ENCODE assay signal across 28 cellular contexts in genomic region chr7:14826426-14826825, GRCh38.
DNase-seq lines count a peak whose midpoint lies in the region; ATAC-seq, FAIRE-seq and TF ChIP-seq lines count a peak whose summit lies in the region.
"Had no signal": no experiment of that assay in that cellular context is flagged by ENCODE, and none has a peak within 500 bp of the region (broad histone marks: within the 10 kb centered on the region; RNA-seq: fewer than 3 reads in every experiment).

No MANE protein-coding gene starts in this region.

- H3K4me3 ChIP-seq in right lobe of liver (no peak overlapping the region), HepG2 (replicated peaks in 1 of 3; ENCODE audit: insufficient read depth in 1 of 3, low read depth in 2 of 3, low read length in 3 of 3) (no peak overlapping the region)
- H3K4me3 ChIP-seq: A549; BLaER1; BLaER1 treated with 17β-estradiol and CSF1 and Interleukin-3, amounts not matched to agents 10 nM and 100 nM had no signal

- H3K27me3 ChIP-seq in right lobe of liver = no peaks in the 10 kb centered on the region
- H3K27me3 ChIP-seq in HepG2 (ENCODE audit: control insufficient read depth in 1 of 2, insufficient read depth in 2 of 2, low read length in 2 of 2) = no peaks in the 10 kb centered on the region
- H3K27me3 ChIP-seq: BE2C; BLaER1; BLaER1 treated with 17β-estradiol and CSF1 and Interleukin-3, amounts not matched to agents 10 nM and 100 nM had no signal

- no peaks in the 10 kb centered on the region for H4K20me1 ChIP-seq in HepG2 (ENCODE audit: insufficient read depth, low read length)
- H4K20me1 ChIP-seq: BLaER1; BLaER1 treated with 17β-estradiol and CSF1 and Interleukin-3, amounts not matched to agents 10 nM and 100 nM had no signal

- H3K4me1 ChIP-seq in right lobe of liver (peaks cover 0 to 14% (median 0%) of the 10 kb centered on the region in 4 donors), HepG2 (ENCODE audit: insufficient read depth, low read length) (no peaks in the 10 kb centered on the region)
- H3K4me1 ChIP-seq: A549; BLaER1; BLaER1 treated with 17β-estradiol and CSF1 and Interleukin-3, amounts not matched to agents 10 nM and 100 nM; Caco-2 had no signal

- no peak overlapping the region for H3K9ac ChIP-seq in HepG2 (ENCODE audit: insufficient read depth, low read depth, low read length)
- H3K9ac ChIP-seq: BLaER1; BLaER1 treated with 17β-estradiol and CSF1 and Interleukin-3, amounts not matched to agents 10 nM and 100 nM had no signal

- TF ChIP-seq EP300 in HepG2 (IDR thresholded peaks at IDR 0.05; ENCODE audit: low read depth in 2 of 2, low read length in 2 of 2) (no peak), HepG2 (CRISPR knock-in tag; IDR thresholded peaks at IDR 0.05; ENCODE audit: borderline replicate concordance) (no peak)

- no peaks in the 10 kb centered on the region for H3K36me3 ChIP-seq in right lobe of liver
- H3K36me3 ChIP-seq in HepG2 (replicated peaks in 1 of 2; ENCODE audit: control insufficient read depth in 1 of 2, insufficient read depth in 2 of 2, low read length in 2 of 2) = no peaks in the 10 kb centered on the region
- H3K36me3 ChIP-seq: BE2C; BLaER1; BLaER1 treated with 17β-estradiol and CSF1 and Interleukin-3, amounts not matched to agents 10 nM and 100 nM had no signal

- WGBS in right lobe of liver (ENCODE audit: insufficient coverage, low coverage, low lambda C conversion rate, missing lambda C conversion rate) = 33% methylated on average over 1 of the region's 1 CpG
- 0% methylated on average over 1 of the region's 1 CpG for WGBS in HepG2 (ENCODE audit: low lambda C conversion rate)

- no peak overlapping the region for H3K4me2 ChIP-seq in HepG2 (ENCODE audit: low read depth, low read length)
- H3K4me2 ChIP-seq: A549; BLaER1; BLaER1 treated with 17β-estradiol and CSF1 and Interleukin-3, amounts not matched to agents 10 nM and 100 nM had no signal

- H3K27ac ChIP-seq in right lobe of liver (no peak overlapping the region), HepG2 (ENCODE audit: extremely low read length, insufficient read depth, low read length) (no peak overlapping the region)
- H3K27ac ChIP-seq: 22Rv1; A549; BLaER1; BLaER1 treated with 17β-estradiol and CSF1 and Interleukin-3, amounts not matched to agents 10 nM and 100 nM; C4-2B had no signal

- DNase-seq in right lobe of liver (no peak), HepG2 (ENCODE audit: low spot score) (no peak), left lobe of liver (ENCODE audit: low spot score) (no peak), activated gamma-delta T cell (lab: John Stamatoyannopoulos, UW) (no peak)
- DNase-seq: 8988T; ACHN; AML-193; BE2C; C1 segment of cervical spinal cord; Caco-2; Calu3; CD4-positive, alpha-beta memory T cell; CD4-positive, alpha-beta T cell; CD4-positive, CD25-positive, alpha-beta regulatory T cell; CD8-positive, alpha-beta memory T cell; CD8-positive, alpha-beta T cell; COR-L47; DMS 273 treated with DMSO at 0.1 percent for 48 hours; DMS153; DND-41; EL had no signal

- TF ChIP-seq CTCF in right lobe of liver (IDR thresholded peaks at IDR 0.05) = no peak
- no peak for TF ChIP-seq CTCF in HepG2 (CRISPR knock-in tag; IDR thresholded peaks at IDR 0.05)

- intact Hi-C loops in right lobe of liver (cut with DNase I) (no loop called here), HepG2 (cut with micrococcal nuclease; ENCODE audit: unreplicated experiment) (no loop called here)

- no peak for TF ChIP-seq RAD21 in HepG2 (CRISPR knock-in tag; IDR thresholded peaks at IDR 0.05)

- FAIRE-seq in HepG2 (lab: Jason Lieb, UNC) = no peak
- FAIRE-seq: A204.1, A549, D721Med had no signal

- POLR2A ChIA-PET in HepG2 (lab: Yijun Ruan, JAX) = no interaction called here

- ATAC-seq in right lobe of liver = peak; percentile 48 to 79 (median 72)
- ATAC-seq in HepG2 = no peak
- peak; percentile 48 for ATAC-seq in left lobe of liver
- ATAC-seq: A549; CD8-positive, alpha-beta T cell had no signal

- TF ChIP-seq POLR2A in right lobe of liver (IDR thresholded peaks at IDR 0.05) (no peak), HepG2 (IDR thresholded peaks at IDR 0.05; ENCODE audit: insufficient read depth in 1 of 2, low read depth in 2 of 2, low read length in 2 of 2) (no peak)

- in situ Hi-C loops in HepG2 (cut with HindIII; ENCODE audit: extremely low pct_ligation_motif_present, low pct_unique_long_range_greater_than_20kb) = no loop called here

- no peaks in the 10 kb centered on the region for H3K79me2 ChIP-seq in HepG2 (ENCODE audit: insufficient read depth, low read length)

- no TSS peak for BruUV-seq in HepG2 (replicated peaks; lab: Mats Ljungman, UMichigan)

- CTCF ChIA-PET in HepG2 (lab: Yijun Ruan, JAX; ENCODE audit: low intra/inter-chr PET ratio, low total read pairs) = no interaction called here

- no peak overlapping the region for H2AFZ ChIP-seq in HepG2 (ENCODE audit: low read length)

- H3K9me3 ChIP-seq in right lobe of liver = no peaks in the 10 kb centered on the region
- H3K9me3 ChIP-seq in HepG2 (ENCODE audit: low read length) = peaks cover 23% of the 10 kb centered on the region
- H3K9me3 ChIP-seq: A549; BE2C; BLaER1; BLaER1 treated with 17β-estradiol and CSF1 and Interleukin-3, amounts not matched to agents 10 nM and 100 nM; Caco-2 had no signal

TF ChIP-seq in HepG2, 621 proteins besides CTCF, POLR2A, EP300 and RAD21 (continues in another document):
- TF ChIP-seq TAF1 (CRISPR knock-in tag; IDR thresholded peaks at IDR 0.05) = no peak
- no peak for TF ChIP-seq POGK (CRISPR knock-in tag; conservative IDR thresholded peaks at IDR 0.05)
- TF ChIP-seq SATB2 (CRISPR knock-in tag; IDR thresholded peaks at IDR 0.05) = no peak
- no peak for TF ChIP-seq ZNF20 (CRISPR knock-in tag; IDR thresholded peaks at IDR 0.05)
- TF ChIP-seq ZC3H13 (CRISPR knock-in tag; IDR thresholded peaks at IDR 0.05) = no peak
- TF ChIP-seq ZBTB7A (CRISPR knock-in tag; IDR thresholded peaks at IDR 0.05) = no peak
- TF ChIP-seq ZFP36L1 (CRISPR knock-in tag; IDR thresholded peaks at IDR 0.05) = no peak
- TF ChIP-seq ZMAT5 (CRISPR knock-in tag; IDR thresholded peaks at IDR 0.05; ENCODE audit: borderline replicate concordance, low read depth) = no peak
- TF ChIP-seq ZBTB46 (CRISPR knock-in tag; IDR thresholded peaks at IDR 0.05; ENCODE audit: borderline replicate concordance) = no peak
- TF ChIP-seq LCORL (IDR thresholded peaks at IDR 0.05) = no peak
- no peak for TF ChIP-seq LCORL (CRISPR knock-in tag; IDR thresholded peaks at IDR 0.05)
- TF ChIP-seq HOXA7 (CRISPR knock-in tag; IDR thresholded peaks at IDR 0.05) = no peak
- TF ChIP-seq ZNF138 (CRISPR knock-in tag; IDR thresholded peaks at IDR 0.05; ENCODE audit: low read depth) = no peak
- no peak for TF ChIP-seq ZMYM4 (CRISPR knock-in tag; IDR thresholded peaks at IDR 0.05)
- no peak for TF ChIP-seq ZNF460 (CRISPR knock-in tag; IDR thresholded peaks at IDR 0.05; ENCODE audit: borderline replicate concordance)
- TF ChIP-seq ZNF382 (CRISPR knock-in tag; IDR thresholded peaks at IDR 0.05; ENCODE audit: borderline replicate concordance) = no peak
- TF ChIP-seq SNAPC2 (CRISPR knock-in tag; IDR thresholded peaks at IDR 0.05) = no peak
- TF ChIP-seq HOMEZ (CRISPR knock-in tag; IDR thresholded peaks at IDR 0.05; ENCODE audit: low read depth) = no peak
